11 cellular contexts compared by ENCODE assay signal in genomic region chrX:56268888-56269287, GRCh38. TPM values are rescaled to one million over a fixed set of nuclear protein-coding genes. Genes with fewer than 3 reads are reported as not detected.
DNase-seq lines count a peak whose midpoint lies in the region; ATAC-seq and TF ChIP-seq lines count a peak whose summit lies in the region.
"Had no signal": no experiment of that assay in that cellular context is flagged by ENCODE, and none has a peak within 500 bp of the region (broad histone marks: within the 10 kb centered on the region; RNA-seq: fewer than 3 reads in every experiment).

No MANE protein-coding gene starts in this region.

- intact Hi-C loops in prostate gland (cut with DNase I), result no loop called here

- no peak for TF ChIP-seq CTCF in prostate gland (IDR thresholded peaks at IDR 0.05)
- no peak for TF ChIP-seq CTCF in tibial nerve (IDR thresholded peaks at IDR 0.05)

- WGBS in prostate gland, result 100% methylated on average over 1 of the region's 1 CpG
- 17 to 79% methylated on average over 1 of the region's 1 CpG for WGBS in tibial nerve, 2 donors

- TF ChIP-seq EP300 in tibial nerve (IDR thresholded peaks at IDR 0.05), result no peak

- H3K9me3 ChIP-seq in prostate gland (no peaks in the 10 kb centered on the region), tibial nerve (no peaks in the 10 kb centered on the region)

- H3K36me3 ChIP-seq in prostate gland, result no peaks in the 10 kb centered on the region
- H3K36me3 ChIP-seq in tibial nerve, result peaks cover 0 to 6% (median 0%) of the 10 kb centered on the region in 3 donors

- no peak overlapping the region for H3K27ac ChIP-seq in prostate gland
- no peak overlapping the region for H3K27ac ChIP-seq in tibial nerve

- ATAC-seq in GM19025 (IDR thresholded peaks at IDR 0.05; ENCODE audit: low read depth, unreplicated experiment) (peak; percentile 48), GM21786 (IDR thresholded peaks at IDR 0.05; ENCODE audit: unreplicated experiment) (peak; percentile 98), HG03280 (IDR thresholded peaks at IDR 0.05; ENCODE audit: unreplicated experiment) (peak; percentile 60)

- DNase-seq in glomerular visceral epithelial cell (ENCODE audit: extremely low spot score), result peak; percentile 7
- no peak for DNase-seq in HT-29 (ENCODE audit: low spot score)
- no peak for DNase-seq in prostate gland (ENCODE audit: low spot score)
- no peak for DNase-seq in tibial nerve (ENCODE audit: low spot score in 2 of 2)
- DNase-seq: aorta; NK-92 treated with Interleukin-12 subunit alpha and Interleukin-12 subunit beta, amount 100 ng/mL, for 24 hours; retina; trophoblast cell had no signal

- H3K4me1 ChIP-seq in prostate gland (replicated peaks) (no peaks in the 10 kb centered on the region), tibial nerve (no peaks in the 10 kb centered on the region)

- H3K27me3 ChIP-seq in prostate gland (replicated peaks; ENCODE audit: insufficient read depth), result no peaks in the 10 kb centered on the region
- no peaks in the 10 kb centered on the region for H3K27me3 ChIP-seq in tibial nerve

- TF ChIP-seq POLR2A in prostate gland (IDR thresholded peaks at IDR 0.05) (no peak), tibial nerve (IDR thresholded peaks at IDR 0.05) (no peak)

- H3K4me3 ChIP-seq in prostate gland (no peak overlapping the region), tibial nerve (no peak overlapping the region)

RNA-seq across cellular contexts. Expression of gene KLF8, which starts 36.7 kb away (rescaled TPM):
- total RNA-seq in HT-29 (2014; rRNA removed; shearing (Covaris generic)), result 1.0 and 1.5 TPM in 2 replicates
- total RNA-seq in prostate gland, result 10 to 100 TPM in 1 of 2 donors, 1 to 10 TPM in 1; 5.6 to 22.8 TPM
- total RNA-seq in tibial nerve, result 10 to 100 TPM; 20.5 to 28.8 (median 24.1) TPM

Comparison
In these comparisons a context has a peak if more than half of its experiments do, and no peak if none do; other contexts are left out.
1. ATAC-seq: peak in every context shown above with its lines; median percentile 98 in GM21786; 60 in HG03280; 48 in GM19025.